In genomic region chr5:173823721-173824567, GRCh38 we compare ENCODE assay signal across 1 cellular context.
TF ChIP-seq lines count a peak whose summit lies in the region.

No MANE protein-coding gene starts in this region.

TF ChIP-seq in HepG2, 621 proteins besides CTCF, POLR2A, EP300 and RAD21 (continued from another document and continues in another):
- TF ChIP-seq ZNF639 (CRISPR knock-in tag; conservative IDR thresholded peaks at IDR 0.05) = peak; percentile 24; the same call in 1 of the 2 replicates
- no peak for TF ChIP-seq TEF (CRISPR knock-in tag; IDR thresholded peaks at IDR 0.05)
- no peak for TF ChIP-seq KAT2B (IDR thresholded peaks at IDR 0.05; ENCODE audit: borderline replicate concordance, low read depth, low read length)
- peak; percentile 69; the same call in 1 of the 2 replicates for TF ChIP-seq ZNF619 (CRISPR knock-in tag; IDR thresholded peaks at IDR 0.05)
- no peak; a peak in 1 of 4 replicates for TF ChIP-seq REST (IDR thresholded peaks at IDR 0.05; ENCODE audit: borderline replicate concordance in 1 of 2, low read depth in 1 of 2, low read length in 2 of 2)
- TF ChIP-seq ZNF329 (CRISPR knock-in tag; IDR thresholded peaks at IDR 0.05; ENCODE audit: low read depth) = no peak
- TF ChIP-seq ZNF850 (CRISPR knock-in tag; conservative IDR thresholded peaks at IDR 0.05) = 0 out of 2 replicates have a peak, but pooled peaks have one; percentile 49
- TF ChIP-seq THYN1 (CRISPR knock-in tag; IDR thresholded peaks at IDR 0.05; ENCODE audit: borderline replicate concordance, low read depth) = no peak
- TF ChIP-seq TCF7L2 (IDR thresholded peaks at IDR 0.05; ENCODE audit: low read depth, low read length) = no peak
- peak; percentile 88 for TF ChIP-seq GFI1 (CRISPR knock-in tag; IDR thresholded peaks at IDR 0.05; ENCODE audit: borderline replicate concordance)
- TF ChIP-seq MAFG (CRISPR knock-in tag; IDR thresholded peaks at IDR 0.05) = no peak; the same call in 1 of the 2 replicates
- TF ChIP-seq MNT (IDR thresholded peaks at IDR 0.05) = peak; percentile 52
- TF ChIP-seq FOXA1 (IDR thresholded peaks at IDR 0.05) = peak; percentile 78
- TF ChIP-seq FOXA1 (CRISPR knock-in tag; IDR thresholded peaks at IDR 0.05) = peak; percentile 93
- no peak for TF ChIP-seq ZNF343 (CRISPR knock-in tag; IDR thresholded peaks at IDR 0.05)
- peak; percentile 73 for TF ChIP-seq ARNT2 (CRISPR knock-in tag; IDR thresholded peaks at IDR 0.05; ENCODE audit: low read depth)
- TF ChIP-seq ATF5 (CRISPR knock-in tag; IDR thresholded peaks at IDR 0.05; ENCODE audit: low read depth) = no peak
- peak; percentile 87 for TF ChIP-seq ZNF547 (CRISPR knock-in tag; IDR thresholded peaks at IDR 0.05)
- no peak for TF ChIP-seq ZNF775 (CRISPR knock-in tag; IDR thresholded peaks at IDR 0.05; ENCODE audit: borderline replicate concordance)
- TF ChIP-seq JUND (CRISPR knock-in tag; IDR thresholded peaks at IDR 0.05) = peak; percentile 62; the same call in 1 of the 2 replicates
- TF ChIP-seq ZBTB14 (CRISPR knock-in tag; IDR thresholded peaks at IDR 0.05) = no peak
- TF ChIP-seq ZFP90 (CRISPR knock-in tag; IDR thresholded peaks at IDR 0.05; ENCODE audit: borderline replicate concordance) = peak; percentile 88
- TF ChIP-seq ZFAT (CRISPR knock-in tag; conservative IDR thresholded peaks at IDR 0.05) = no peak
- TF ChIP-seq SATB2 (CRISPR knock-in tag; IDR thresholded peaks at IDR 0.05) = 0 out of 2 replicates have a peak, but pooled peaks have one; percentile 41
- no peak for TF ChIP-seq ZNF335 (CRISPR knock-in tag; IDR thresholded peaks at IDR 0.05)
- TF ChIP-seq ZNF34 (CRISPR knock-in tag; IDR thresholded peaks at IDR 0.05; ENCODE audit: borderline replicate concordance) = no peak
- no peak; the same call in 1 of the 2 replicates for TF ChIP-seq ZNF234 (CRISPR knock-in tag; conservative IDR thresholded peaks at IDR 0.05)
- peak; percentile 82 for TF ChIP-seq ZNF574 (CRISPR knock-in tag; IDR thresholded peaks at IDR 0.05)
- TF ChIP-seq PHB2 (IDR thresholded peaks at IDR 0.05; ENCODE audit: partially characterized antibody) = no peak
- peak; percentile 100 for TF ChIP-seq FOXO1 (CRISPR knock-in tag; IDR thresholded peaks at IDR 0.05)
- TF ChIP-seq ZNF569 (CRISPR knock-in tag; IDR thresholded peaks at IDR 0.05; ENCODE audit: borderline replicate concordance) = no peak
- TF ChIP-seq HOMEZ (CRISPR knock-in tag; IDR thresholded peaks at IDR 0.05; ENCODE audit: low read depth) = peak; percentile 87
- TF ChIP-seq PREB (CRISPR knock-in tag; IDR thresholded peaks at IDR 0.05) = no peak
- TF ChIP-seq NFYB (CRISPR knock-in tag; IDR thresholded peaks at IDR 0.05) = peak; percentile 62
- TF ChIP-seq GRHL1 (CRISPR knock-in tag; conservative IDR thresholded peaks at IDR 0.05) = no peak
- no peak for TF ChIP-seq FOSL1 (CRISPR knock-in tag; IDR thresholded peaks at IDR 0.05; ENCODE audit: borderline replicate concordance)
- no peak for TF ChIP-seq ZNF510 (CRISPR knock-in tag; IDR thresholded peaks at IDR 0.05; ENCODE audit: low read depth)
- 0 out of 2 replicates have a peak, but pooled peaks have one; percentile 34 for TF ChIP-seq PRMT3 (CRISPR knock-in tag; IDR thresholded peaks at IDR 0.05; ENCODE audit: borderline replicate concordance, low read depth)
- peak; percentile 90 for TF ChIP-seq ZSCAN31 (CRISPR knock-in tag; IDR thresholded peaks at IDR 0.05; ENCODE audit: low read depth)
- no peak for TF ChIP-seq FLYWCH1 (CRISPR knock-in tag; IDR thresholded peaks at IDR 0.05)
- peak; percentile 90 for TF ChIP-seq HOXD1 (CRISPR knock-in tag; IDR thresholded peaks at IDR 0.05)
- TF ChIP-seq GATAD2A (CRISPR knock-in tag; IDR thresholded peaks at IDR 0.05) = peak; percentile 96
- TF ChIP-seq DZIP1 (CRISPR knock-in tag; IDR thresholded peaks at IDR 0.05) = no peak
